1 cellular context compared by ENCODE assay signal in genomic region chr15:40340740-40341400, GRCh38.
A peak's percentile ranks its signal among the peaks of the same experiment; 100 is the strongest.
TF ChIP-seq lines count a peak whose summit lies in the region.

CCDC9B (minus strand) TSS chr15:40340939; CDS start chr15:40340819, 120 bp downstream.

TF ChIP-seq in HEK293, 187 proteins besides CTCF, POLR2A, EP300 and RAD21 (continued from another document):
- peak; percentile 98 for TF ChIP-seq ZBTB6 (tag by site-specific recombination; IDR thresholded peaks at IDR 0.05)
- peak; percentile 43; the same call in 1 of the 2 replicates for TF ChIP-seq SP7 (tag by site-specific recombination; IDR thresholded peaks at IDR 0.05)
- no peak for TF ChIP-seq ZNF133 (tag by site-specific recombination; IDR thresholded peaks at IDR 0.05)
- TF ChIP-seq KLF17 (tag by site-specific recombination; IDR thresholded peaks at IDR 0.05): 0 out of 2 replicates have a peak, but pooled peaks have one; percentile 19
- TF ChIP-seq GLIS1 (tag by site-specific recombination; IDR thresholded peaks at IDR 0.05): peak; percentile 84
- TF ChIP-seq PATZ1 (tag by site-specific recombination; IDR thresholded peaks at IDR 0.05): peak; percentile 49; the same call in 1 of the 2 replicates
- TF ChIP-seq ZEB2 (tag by site-specific recombination; IDR thresholded peaks at IDR 0.05): 0 out of 2 replicates have a peak, but pooled peaks have one; percentile 14
- 0 out of 2 replicates have a peak, but pooled peaks have one; percentile 33 for TF ChIP-seq ZSCAN30 (tag by site-specific recombination; IDR thresholded peaks at IDR 0.05)
- peak; percentile 43; the same call in 1 of the 2 replicates for TF ChIP-seq HIC1 (tag by site-specific recombination; IDR thresholded peaks at IDR 0.05)
- no peak for TF ChIP-seq ZNF184 (tag by site-specific recombination; IDR thresholded peaks at IDR 0.05)
- no peak for TF ChIP-seq ZNF138 (tag by site-specific recombination; IDR thresholded peaks at IDR 0.05; ENCODE audit: borderline replicate concordance)
- TF ChIP-seq ZNF175 (tag by site-specific recombination; IDR thresholded peaks at IDR 0.05): no peak
- TF ChIP-seq SP2 (tag by site-specific recombination; IDR thresholded peaks at IDR 0.05): 0 out of 2 replicates have a peak, but pooled peaks have one; percentile 9
- no peak for TF ChIP-seq ZNF221 (tag by site-specific recombination; IDR thresholded peaks at IDR 0.05; ENCODE audit: borderline replicate concordance)
- peak; percentile 83 for TF ChIP-seq ZNF335 (tag by site-specific recombination; conservative IDR thresholded peaks at IDR 0.05)
- TF ChIP-seq ZNF837 (tag by site-specific recombination; IDR thresholded peaks at IDR 0.05): no peak
- TF ChIP-seq ZNF354C (tag by site-specific recombination; IDR thresholded peaks at IDR 0.05; ENCODE audit: borderline replicate concordance, low read depth): no peak
- no peak for TF ChIP-seq ZNF596 (tag by site-specific recombination; IDR thresholded peaks at IDR 0.05)
- TF ChIP-seq ZSCAN16 (tag by site-specific recombination; IDR thresholded peaks at IDR 0.05): no peak
- peak; percentile 85 for TF ChIP-seq ZNF600 (tag by site-specific recombination; IDR thresholded peaks at IDR 0.05)
- TF ChIP-seq IKZF3 (tag by site-specific recombination; IDR thresholded peaks at IDR 0.05): peak; percentile 43; the same call in 1 of the 2 replicates
- peak; percentile 58 for TF ChIP-seq FEZF1 (tag by site-specific recombination; IDR thresholded peaks at IDR 0.05)
- TF ChIP-seq REPIN1 (tag by site-specific recombination; IDR thresholded peaks at IDR 0.05; ENCODE audit: low read depth): no peak
- TF ChIP-seq ZNF645 (tag by site-specific recombination; IDR thresholded peaks at IDR 0.05): no peak
- 0 out of 2 replicates have a peak, but pooled peaks have one; percentile 32 for TF ChIP-seq ZNF660 (tag by site-specific recombination; IDR thresholded peaks at IDR 0.05)
- TF ChIP-seq EGR2 (tag by site-specific recombination; IDR thresholded peaks at IDR 0.05; ENCODE audit: low read depth): no peak
- no peak for TF ChIP-seq PRDM2 (tag by site-specific recombination; IDR thresholded peaks at IDR 0.05; ENCODE audit: borderline replicate concordance)
- peak; percentile 31; the same call in 1 of the 2 replicates for TF ChIP-seq INSM2 (tag by site-specific recombination; IDR thresholded peaks at IDR 0.05)
- no peak for TF ChIP-seq ZNF701 (tag by site-specific recombination; IDR thresholded peaks at IDR 0.05)
- no peak for TF ChIP-seq ZNF433 (tag by site-specific recombination; IDR thresholded peaks at IDR 0.05; ENCODE audit: low read depth)
- no peak for TF ChIP-seq ZNF155 (tag by site-specific recombination; IDR thresholded peaks at IDR 0.05)
- no peak for TF ChIP-seq ZNF132 (tag by site-specific recombination; IDR thresholded peaks at IDR 0.05; ENCODE audit: borderline replicate concordance)
- no peak for TF ChIP-seq TRIM28 (IDR thresholded peaks at IDR 0.05; ENCODE audit: borderline replicate concordance, low read length)
- TF ChIP-seq ZXDB (tag by site-specific recombination; IDR thresholded peaks at IDR 0.05): no peak
- TF ChIP-seq PRDM1 (tag by site-specific recombination; IDR thresholded peaks at IDR 0.05): no peak
- peak; percentile 52; the same call in 1 of the 2 replicates for TF ChIP-seq ZBTB17 (tag by site-specific recombination; IDR thresholded peaks at IDR 0.05)
- no peak for TF ChIP-seq ZNF501 (tag by site-specific recombination; IDR thresholded peaks at IDR 0.05)
- TF ChIP-seq ZNF664 (tag by site-specific recombination; IDR thresholded peaks at IDR 0.05): no peak
- no peak for TF ChIP-seq ZNF529 (tag by site-specific recombination; IDR thresholded peaks at IDR 0.05; ENCODE audit: insufficient replicate concordance)
- TF ChIP-seq ZBTB20 (tag by site-specific recombination; IDR thresholded peaks at IDR 0.05): peak; percentile 14; the same call in 1 of the 2 replicates
